In the genomic region with DNA sequence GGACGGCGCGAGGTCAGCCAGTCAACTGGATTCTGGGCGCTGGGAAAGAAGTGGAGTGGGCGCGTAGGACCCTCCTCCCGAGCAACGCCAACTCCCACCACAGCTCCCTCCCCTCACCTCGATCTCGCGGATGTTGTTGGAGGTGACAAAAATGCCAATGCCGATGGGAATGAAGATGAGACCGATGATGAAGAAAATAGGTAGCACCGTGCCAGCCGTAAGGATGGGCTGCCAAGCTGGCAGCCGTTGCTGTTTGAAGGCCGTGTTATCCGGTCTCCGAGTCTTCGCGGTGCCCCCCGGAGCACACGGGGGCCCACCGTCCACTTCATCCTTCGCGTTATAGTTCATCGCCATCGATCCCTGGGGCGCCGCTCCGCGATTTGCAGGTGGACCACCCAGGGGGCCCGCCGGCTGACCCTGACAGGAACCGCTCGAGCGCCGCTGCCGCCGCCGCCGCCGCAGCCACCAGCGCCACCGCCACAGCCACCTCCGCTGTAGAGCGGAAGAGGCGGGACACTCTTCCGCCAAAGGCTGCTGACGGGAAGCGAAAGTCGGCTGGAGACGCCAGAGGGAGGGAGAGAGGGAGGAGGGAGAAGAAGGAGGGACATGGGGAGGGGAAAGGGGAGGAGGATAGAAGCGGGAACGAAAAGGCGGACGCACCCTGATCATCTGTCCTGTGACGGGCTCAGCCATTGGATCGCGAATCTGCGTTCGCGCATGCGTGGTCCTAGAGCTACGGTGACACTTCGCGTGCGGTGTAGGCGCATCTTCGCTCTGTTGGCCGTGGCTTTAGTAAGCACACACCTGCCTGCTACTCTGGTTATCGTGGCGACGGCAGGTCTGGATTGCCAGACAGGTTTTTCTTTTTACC, we compare ENCODE assay signal across 1 cellular context.
A peak's percentile ranks its signal among the peaks of the same experiment; 100 is the strongest.
TF ChIP-seq lines count a peak whose summit lies in the region.

A gene (minus strand): TSS at position 508 of the 871 bp plus-strand sequence. CDS start 154 bp downstream, at position 354.

TF ChIP-seq in HepG2, 621 proteins besides CTCF, POLR2A, EP300 and RAD21 (continued from another document and continues in another):
- TF ChIP-seq, protein P1, sequence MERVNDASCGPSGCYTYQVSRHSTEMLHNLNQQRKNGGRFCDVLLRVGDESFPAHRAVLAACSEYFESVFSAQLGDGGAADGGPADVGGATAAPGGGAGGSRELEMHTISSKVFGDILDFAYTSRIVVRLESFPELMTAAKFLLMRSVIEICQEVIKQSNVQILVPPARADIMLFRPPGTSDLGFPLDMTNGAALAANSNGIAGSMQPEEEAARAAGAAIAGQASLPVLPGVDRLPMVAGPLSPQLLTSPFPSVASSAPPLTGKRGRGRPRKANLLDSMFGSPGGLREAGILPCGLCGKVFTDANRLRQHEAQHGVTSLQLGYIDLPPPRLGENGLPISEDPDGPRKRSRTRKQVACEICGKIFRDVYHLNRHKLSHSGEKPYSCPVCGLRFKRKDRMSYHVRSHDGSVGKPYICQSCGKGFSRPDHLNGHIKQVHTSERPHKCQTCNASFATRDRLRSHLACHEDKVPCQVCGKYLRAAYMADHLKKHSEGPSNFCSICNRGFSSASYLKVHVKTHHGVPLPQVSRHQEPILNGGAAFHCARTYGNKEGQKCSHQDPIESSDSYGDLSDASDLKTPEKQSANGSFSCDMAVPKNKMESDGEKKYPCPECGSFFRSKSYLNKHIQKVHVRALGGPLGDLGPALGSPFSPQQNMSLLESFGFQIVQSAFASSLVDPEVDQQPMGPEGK (CRISPR knock-in tag; IDR thresholded peaks at IDR 0.05): peak; percentile 64
- TF ChIP-seq SRSF4 (IDR thresholded peaks at IDR 0.05; ENCODE audit: low read depth, low read length, poor library complexity, severe bottlenecking) (no peak), MYC (CRISPR knock-in tag; IDR thresholded peaks at IDR 0.05; ENCODE audit: borderline replicate concordance) (peak; percentile 76; the same call in 1 of the 2 replicates), PHF20 (CRISPR knock-in tag; IDR thresholded peaks at IDR 0.05) (peak; percentile 72), ZNF10 (CRISPR knock-in tag; IDR thresholded peaks at IDR 0.05; ENCODE audit: borderline replicate concordance, low read depth) (no peak), MAZ (IDR thresholded peaks at IDR 0.05; ENCODE audit: borderline replicate concordance, low read depth, low read length) (peak; percentile 96), MAZ (CRISPR knock-in tag; IDR thresholded peaks at IDR 0.05; ENCODE audit: low read depth) (peak; percentile 90), EHMT2 (IDR thresholded peaks at IDR 0.05; ENCODE audit: borderline replicate concordance, low read depth, low read length) (no peak), ZNF816 (CRISPR knock-in tag; IDR thresholded peaks at IDR 0.05; ENCODE audit: borderline replicate concordance) (peak; percentile 70; the same call in 1 of the 2 replicates), CBX2 (IDR thresholded peaks at IDR 0.05; ENCODE audit: low read depth, low read length) (no peak), CBX2 (CRISPR knock-in tag; IDR thresholded peaks at IDR 0.05; ENCODE audit: low read depth) (no peak), SOX13 (IDR thresholded peaks at IDR 0.05) (0 out of 2 replicates have a peak, but pooled peaks have one; percentile 3), SOX13 (CRISPR knock-in tag; conservative IDR thresholded peaks at IDR 0.05 in 1 of 2, IDR thresholded peaks at IDR 0.05 in 1 of 2) (peak in 1 of 2 experiments; percentile 39; a peak in 1 of 4 replicates), ZNF510 (CRISPR knock-in tag; IDR thresholded peaks at IDR 0.05; ENCODE audit: low read depth) (peak; percentile 83; the same call in 1 of the 2 replicates), FOXK2 (IDR thresholded peaks at IDR 0.05) (peak; percentile 64; the same call in 1 of the 2 replicates), ZNF484 (CRISPR knock-in tag; IDR thresholded peaks at IDR 0.05; ENCODE audit: borderline replicate concordance, low read depth) (no peak), SIN3B (IDR thresholded peaks at IDR 0.05; ENCODE audit: low read length) (no peak), ZNF619 (CRISPR knock-in tag; IDR thresholded peaks at IDR 0.05) (no peak), ZNF788 (CRISPR knock-in tag; IDR thresholded peaks at IDR 0.05; ENCODE audit: borderline replicate concordance) (peak; percentile 75; the same call in 1 of the 2 replicates)
- TF ChIP-seq, protein P2, sequence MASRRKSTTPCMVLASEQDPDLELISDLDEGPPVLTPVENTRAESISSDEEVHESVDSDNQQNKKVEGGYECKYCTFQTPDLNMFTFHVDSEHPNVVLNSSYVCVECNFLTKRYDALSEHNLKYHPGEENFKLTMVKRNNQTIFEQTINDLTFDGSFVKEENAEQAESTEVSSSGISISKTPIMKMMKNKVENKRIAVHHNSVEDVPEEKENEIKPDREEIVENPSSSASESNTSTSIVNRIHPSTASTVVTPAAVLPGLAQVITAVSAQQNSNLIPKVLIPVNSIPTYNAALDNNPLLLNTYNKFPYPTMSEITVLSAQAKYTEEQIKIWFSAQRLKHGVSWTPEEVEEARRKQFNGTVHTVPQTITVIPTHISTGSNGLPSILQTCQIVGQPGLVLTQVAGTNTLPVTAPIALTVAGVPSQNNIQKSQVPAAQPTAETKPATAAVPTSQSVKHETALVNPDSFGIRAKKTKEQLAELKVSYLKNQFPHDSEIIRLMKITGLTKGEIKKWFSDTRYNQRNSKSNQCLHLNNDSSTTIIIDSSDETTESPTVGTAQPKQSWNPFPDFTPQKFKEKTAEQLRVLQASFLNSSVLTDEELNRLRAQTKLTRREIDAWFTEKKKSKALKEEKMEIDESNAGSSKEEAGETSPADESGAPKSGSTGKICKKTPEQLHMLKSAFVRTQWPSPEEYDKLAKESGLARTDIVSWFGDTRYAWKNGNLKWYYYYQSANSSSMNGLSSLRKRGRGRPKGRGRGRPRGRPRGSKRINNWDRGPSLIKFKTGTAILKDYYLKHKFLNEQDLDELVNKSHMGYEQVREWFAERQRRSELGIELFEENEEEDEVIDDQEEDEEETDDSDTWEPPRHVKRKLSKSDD (CRISPR knock-in tag; IDR thresholded peaks at IDR 0.05; ENCODE audit: low read depth): peak; percentile 57
- TF ChIP-seq, protein P3, sequence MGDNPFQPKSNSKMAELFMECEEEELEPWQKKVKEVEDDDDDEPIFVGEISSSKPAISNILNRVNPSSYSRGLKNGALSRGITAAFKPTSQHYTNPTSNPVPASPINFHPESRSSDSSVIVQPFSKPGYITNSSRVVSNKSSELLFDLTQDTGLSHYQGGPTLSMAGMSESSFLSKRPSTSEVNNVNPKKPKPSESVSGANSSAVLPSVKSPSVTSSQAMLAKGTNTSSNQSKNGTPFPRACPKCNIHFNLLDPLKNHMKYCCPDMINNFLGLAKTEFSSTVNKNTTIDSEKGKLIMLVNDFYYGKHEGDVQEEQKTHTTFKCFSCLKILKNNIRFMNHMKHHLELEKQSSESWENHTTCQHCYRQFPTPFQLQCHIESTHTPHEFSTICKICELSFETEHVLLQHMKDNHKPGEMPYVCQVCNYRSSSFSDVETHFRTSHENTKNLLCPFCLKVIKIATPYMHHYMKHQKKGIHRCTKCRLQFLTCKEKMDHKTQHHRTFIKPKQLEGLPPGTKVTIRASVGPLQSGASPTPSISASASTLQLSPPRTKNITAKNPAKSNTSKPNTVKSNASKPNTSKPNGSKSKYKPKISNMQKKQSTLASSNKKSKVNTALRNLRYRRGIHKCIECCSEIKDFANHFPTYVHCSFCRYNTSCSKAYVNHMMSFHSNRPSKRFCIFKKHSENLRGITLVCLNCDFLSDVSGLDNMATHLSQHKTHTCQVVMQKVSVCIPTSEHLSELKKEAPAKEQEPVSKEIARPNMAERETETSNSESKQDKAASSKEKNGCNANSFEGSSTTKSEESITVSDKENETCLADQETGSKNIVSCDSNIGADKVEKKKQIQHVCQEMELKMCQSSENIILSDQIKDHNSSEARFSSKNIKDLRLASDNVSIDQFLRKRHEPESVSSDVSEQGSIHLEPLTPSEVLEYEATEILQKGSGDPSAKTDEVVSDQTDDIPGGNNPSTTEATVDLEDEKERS (CRISPR knock-in tag; IDR thresholded peaks at IDR 0.05): peak; percentile 74; the same call in 1 of the 2 replicates
- TF ChIP-seq, protein P4, sequence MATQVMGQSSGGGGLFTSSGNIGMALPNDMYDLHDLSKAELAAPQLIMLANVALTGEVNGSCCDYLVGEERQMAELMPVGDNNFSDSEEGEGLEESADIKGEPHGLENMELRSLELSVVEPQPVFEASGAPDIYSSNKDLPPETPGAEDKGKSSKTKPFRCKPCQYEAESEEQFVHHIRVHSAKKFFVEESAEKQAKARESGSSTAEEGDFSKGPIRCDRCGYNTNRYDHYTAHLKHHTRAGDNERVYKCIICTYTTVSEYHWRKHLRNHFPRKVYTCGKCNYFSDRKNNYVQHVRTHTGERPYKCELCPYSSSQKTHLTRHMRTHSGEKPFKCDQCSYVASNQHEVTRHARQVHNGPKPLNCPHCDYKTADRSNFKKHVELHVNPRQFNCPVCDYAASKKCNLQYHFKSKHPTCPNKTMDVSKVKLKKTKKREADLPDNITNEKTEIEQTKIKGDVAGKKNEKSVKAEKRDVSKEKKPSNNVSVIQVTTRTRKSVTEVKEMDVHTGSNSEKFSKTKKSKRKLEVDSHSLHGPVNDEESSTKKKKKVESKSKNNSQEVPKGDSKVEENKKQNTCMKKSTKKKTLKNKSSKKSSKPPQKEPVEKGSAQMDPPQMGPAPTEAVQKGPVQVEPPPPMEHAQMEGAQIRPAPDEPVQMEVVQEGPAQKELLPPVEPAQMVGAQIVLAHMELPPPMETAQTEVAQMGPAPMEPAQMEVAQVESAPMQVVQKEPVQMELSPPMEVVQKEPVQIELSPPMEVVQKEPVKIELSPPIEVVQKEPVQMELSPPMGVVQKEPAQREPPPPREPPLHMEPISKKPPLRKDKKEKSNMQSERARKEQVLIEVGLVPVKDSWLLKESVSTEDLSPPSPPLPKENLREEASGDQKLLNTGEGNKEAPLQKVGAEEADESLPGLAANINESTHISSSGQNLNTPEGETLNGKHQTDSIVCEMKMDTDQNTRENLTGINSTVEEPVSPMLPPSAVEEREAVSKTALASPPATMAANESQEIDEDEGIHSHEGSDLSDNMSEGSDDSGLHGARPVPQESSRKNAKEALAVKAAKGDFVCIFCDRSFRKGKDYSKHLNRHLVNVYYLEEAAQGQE (IDR thresholded peaks at IDR 0.05; ENCODE audit: borderline replicate concordance in 1 of 2, low read depth in 1 of 2, low read length in 2 of 2): peak in 1 of 2 experiments; percentile 71; a peak in 1 of 4 replicates
- TF ChIP-seq, protein P5, sequence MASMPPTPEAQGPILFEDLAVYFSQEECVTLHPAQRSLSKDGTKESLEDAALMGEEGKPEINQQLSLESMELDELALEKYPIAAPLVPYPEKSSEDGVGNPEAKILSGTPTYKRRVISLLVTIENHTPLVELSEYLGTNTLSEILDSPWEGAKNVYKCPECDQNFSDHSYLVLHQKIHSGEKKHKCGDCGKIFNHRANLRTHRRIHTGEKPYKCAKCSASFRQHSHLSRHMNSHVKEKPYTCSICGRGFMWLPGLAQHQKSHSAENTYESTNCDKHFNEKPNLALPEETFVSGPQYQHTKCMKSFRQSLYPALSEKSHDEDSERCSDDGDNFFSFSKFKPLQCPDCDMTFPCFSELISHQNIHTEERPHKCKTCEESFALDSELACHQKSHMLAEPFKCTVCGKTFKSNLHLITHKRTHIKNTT (CRISPR knock-in tag; IDR thresholded peaks at IDR 0.05): no peak
- TF ChIP-seq, protein P6, sequence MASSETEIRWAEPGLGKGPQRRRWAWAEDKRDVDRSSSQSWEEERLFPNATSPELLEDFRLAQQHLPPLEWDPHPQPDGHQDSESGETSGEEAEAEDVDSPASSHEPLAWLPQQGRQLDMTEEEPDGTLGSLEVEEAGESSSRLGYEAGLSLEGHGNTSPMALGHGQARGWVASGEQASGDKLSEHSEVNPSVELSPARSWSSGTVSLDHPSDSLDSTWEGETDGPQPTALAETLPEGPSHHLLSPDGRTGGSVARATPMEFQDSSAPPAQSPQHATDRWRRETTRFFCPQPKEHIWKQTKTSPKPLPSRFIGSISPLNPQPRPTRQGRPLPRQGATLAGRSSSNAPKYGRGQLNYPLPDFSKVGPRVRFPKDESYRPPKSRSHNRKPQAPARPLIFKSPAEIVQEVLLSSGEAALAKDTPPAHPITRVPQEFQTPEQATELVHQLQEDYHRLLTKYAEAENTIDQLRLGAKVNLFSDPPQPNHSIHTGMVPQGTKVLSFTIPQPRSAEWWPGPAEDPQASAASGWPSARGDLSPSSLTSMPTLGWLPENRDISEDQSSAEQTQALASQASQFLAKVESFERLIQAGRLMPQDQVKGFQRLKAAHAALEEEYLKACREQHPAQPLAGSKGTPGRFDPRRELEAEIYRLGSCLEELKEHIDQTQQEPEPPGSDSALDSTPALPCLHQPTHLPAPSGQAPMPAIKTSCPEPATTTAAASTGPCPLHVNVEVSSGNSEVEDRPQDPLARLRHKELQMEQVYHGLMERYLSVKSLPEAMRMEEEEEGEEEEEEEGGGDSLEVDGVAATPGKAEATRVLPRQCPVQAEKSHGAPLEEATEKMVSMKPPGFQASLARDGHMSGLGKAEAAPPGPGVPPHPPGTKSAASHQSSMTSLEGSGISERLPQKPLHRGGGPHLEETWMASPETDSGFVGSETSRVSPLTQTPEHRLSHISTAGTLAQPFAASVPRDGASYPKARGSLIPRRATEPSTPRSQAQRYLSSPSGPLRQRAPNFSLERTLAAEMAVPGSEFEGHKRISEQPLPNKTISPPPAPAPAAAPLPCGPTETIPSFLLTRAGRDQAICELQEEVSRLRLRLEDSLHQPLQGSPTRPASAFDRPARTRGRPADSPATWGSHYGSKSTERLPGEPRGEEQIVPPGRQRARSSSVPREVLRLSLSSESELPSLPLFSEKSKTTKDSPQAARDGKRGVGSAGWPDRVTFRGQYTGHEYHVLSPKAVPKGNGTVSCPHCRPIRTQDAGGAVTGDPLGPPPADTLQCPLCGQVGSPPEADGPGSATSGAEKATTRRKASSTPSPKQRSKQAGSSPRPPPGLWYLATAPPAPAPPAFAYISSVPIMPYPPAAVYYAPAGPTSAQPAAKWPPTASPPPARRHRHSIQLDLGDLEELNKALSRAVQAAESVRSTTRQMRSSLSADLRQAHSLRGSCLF (CRISPR knock-in tag; IDR thresholded peaks at IDR 0.05; ENCODE audit: borderline replicate concordance): no peak
- TF ChIP-seq, protein P7, sequence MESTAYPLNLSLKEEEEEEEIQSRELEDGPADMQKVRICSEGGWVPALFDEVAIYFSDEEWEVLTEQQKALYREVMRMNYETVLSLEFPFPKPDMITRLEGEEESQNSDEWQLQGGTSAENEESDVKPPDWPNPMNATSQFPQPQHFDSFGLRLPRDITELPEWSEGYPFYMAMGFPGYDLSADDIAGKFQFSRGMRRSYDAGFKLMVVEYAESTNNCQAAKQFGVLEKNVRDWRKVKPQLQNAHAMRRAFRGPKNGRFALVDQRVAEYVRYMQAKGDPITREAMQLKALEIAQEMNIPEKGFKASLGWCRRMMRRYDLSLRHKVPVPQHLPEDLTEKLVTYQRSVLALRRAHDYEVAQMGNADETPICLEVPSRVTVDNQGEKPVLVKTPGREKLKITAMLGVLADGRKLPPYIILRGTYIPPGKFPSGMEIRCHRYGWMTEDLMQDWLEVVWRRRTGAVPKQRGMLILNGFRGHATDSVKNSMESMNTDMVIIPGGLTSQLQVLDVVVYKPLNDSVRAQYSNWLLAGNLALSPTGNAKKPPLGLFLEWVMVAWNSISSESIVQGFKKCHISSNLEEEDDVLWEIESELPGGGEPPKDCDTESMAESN (CRISPR knock-in tag; conservative IDR thresholded peaks at IDR 0.05): peak; percentile 80
